ENCODE assay signal across 17 cellular contexts in the genomic region with DNA sequence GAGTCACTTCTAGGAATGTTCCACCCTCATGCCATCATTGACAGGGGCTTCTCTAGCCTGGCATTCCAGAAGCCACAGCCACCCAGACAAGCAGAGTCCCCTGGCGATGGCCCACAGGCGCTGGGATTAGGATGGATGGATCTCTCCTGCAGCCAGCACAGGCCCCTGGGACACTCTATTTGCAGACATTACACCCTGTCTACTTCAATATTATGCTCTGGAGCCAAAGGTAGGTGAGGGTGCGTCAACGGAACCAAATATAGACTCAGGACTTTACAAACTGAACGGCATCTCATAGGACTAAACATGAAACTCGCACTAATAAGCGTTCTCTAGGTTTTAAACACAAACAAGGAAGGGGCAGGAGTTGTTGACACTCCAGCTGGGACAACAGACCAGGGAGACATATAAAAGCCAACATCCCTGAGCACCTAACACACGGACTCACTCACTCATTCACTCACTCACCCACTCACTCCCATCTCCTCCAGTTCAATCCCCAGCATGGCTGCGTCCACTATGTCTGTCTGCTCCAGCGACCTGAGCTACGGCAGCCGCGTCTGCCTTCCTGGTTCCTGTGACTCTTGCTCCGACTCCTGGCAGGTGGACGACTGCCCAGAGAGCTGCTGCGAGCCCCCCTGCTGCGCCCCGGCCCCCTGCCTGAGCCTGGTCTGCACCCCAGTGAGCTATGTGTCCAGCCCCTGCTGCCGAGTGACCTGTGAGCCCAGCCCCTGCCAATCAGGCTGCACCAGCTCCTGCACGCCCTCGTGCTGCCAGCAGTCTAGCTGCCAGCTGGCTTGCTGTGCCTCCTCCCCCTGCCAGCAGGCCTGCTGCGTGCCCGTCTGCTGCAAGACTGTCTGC. TPM values are rescaled to one million over a fixed set of nuclear protein-coding genes. Genes with fewer than 3 reads are reported as not detected.
"Had no signal": no experiment of that assay in that cellular context is flagged by ENCODE, and none has a peak within 500 bp of the region (broad histone marks: within the 10 kb centered on the region; RNA-seq: fewer than 3 reads in every experiment).

A gene with protein sequence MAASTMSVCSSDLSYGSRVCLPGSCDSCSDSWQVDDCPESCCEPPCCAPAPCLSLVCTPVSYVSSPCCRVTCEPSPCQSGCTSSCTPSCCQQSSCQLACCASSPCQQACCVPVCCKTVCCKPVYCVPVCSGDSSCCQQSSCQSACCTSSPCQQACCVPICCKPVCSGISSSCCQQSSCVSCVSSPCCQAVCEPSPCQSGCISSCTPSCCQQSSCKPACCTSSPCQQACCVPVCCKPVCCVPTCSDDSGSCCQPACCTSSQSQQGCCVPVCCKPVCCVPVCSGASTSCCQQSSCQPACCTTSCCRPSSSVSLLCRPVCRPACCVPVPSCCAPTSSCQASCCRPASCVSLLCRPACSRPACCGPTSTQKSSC (plus strand): TSS at position 480 of the 861 bp plus-strand sequence. CDS start 25 bp downstream, at position 505.

RNA-seq across cellular contexts. Expression of the gene that starts here (rescaled TPM):
- total RNA-seq: activated B cell treated with CpG ODN at 0.5 μM for 24 hours; activated CD4-positive, alpha-beta memory T cell treated with anti-CD3 and anti-CD28 coated beads for 36 hours; activated naive CD4-positive, alpha-beta T cell treated with anti-CD3 and anti-CD28 coated beads for 36 hours; activated naive CD4-positive, alpha-beta T cell treated with anti-CD3 and anti-CD28 coated beads, Interleukin-2, amount 50 U/mL, for 72 hours; activated T-cell treated with anti-CD3 and anti-CD28 coated beads, Interleukin-2, amount 50 U/mL, for 4 hours; activated T-helper 1 cell treated with anti-CD3 and anti-CD28 coated beads, Interleukin-12 subunit alpha, Interleukin-12 subunit beta, Interleukin-2, Interleukin-4 antibody, amounts not matched to agents 30 ng/mL and 10 ng/mL and 1 ng/mL, durations not matched to agents 14 hours and 24 hours and 36 hours; adrenal gland; astrocyte; body of pancreas; breast epithelium; cardiac septum; NCI-H460; PC-3; Right ventricle myocardium inferior; SK-MEL-5; T-cell; T-helper 17 cell had no signal
- polyA plus RNA-seq: adrenal gland had no signal
